In genomic region chr13:110506859-110507566, GRCh38 we compare ENCODE assay signal across 11 cellular contexts. TPM values are rescaled to one million over a fixed set of nuclear protein-coding genes. Genes with fewer than 3 reads are reported as not detected.
DNase-seq lines count a peak whose midpoint lies in the region; ATAC-seq and TF ChIP-seq lines count a peak whose summit lies in the region.
"Had no signal": no experiment of that assay in that cellular context is flagged by ENCODE, and none has a peak within 500 bp of the region (broad histone marks: within the 10 kb centered on the region; RNA-seq: fewer than 3 reads in every experiment).

No MANE protein-coding gene starts in this region.

- H3K4me3 ChIP-seq in adrenal gland (no peak overlapping the region), heart right ventricle (no peak overlapping the region), brain microvascular endothelial cell (ENCODE audit: low read depth, low read length) (no peak overlapping the region)

- TF ChIP-seq CTCF in adrenal gland (IDR thresholded peaks at IDR 0.05) = no peak
- no peak for TF ChIP-seq CTCF in heart right ventricle (IDR thresholded peaks at IDR 0.05)
- no peak for TF ChIP-seq CTCF in brain microvascular endothelial cell (IDR thresholded peaks at IDR 0.05; ENCODE audit: low read depth, low read length, missing control alignments)

- in situ Hi-C loops in brain microvascular endothelial cell (cut with HindIII; ENCODE audit: low pct_ligation_motif_present, low sequenced_read_pairs) = no loop called here

- no peaks in the 10 kb centered on the region for H3K27me3 ChIP-seq in adrenal gland
- H3K27me3 ChIP-seq in heart right ventricle = no peaks in the 10 kb centered on the region
- no peaks in the 10 kb centered on the region for H3K27me3 ChIP-seq in brain microvascular endothelial cell (replicated peaks)

- H3K36me3 ChIP-seq in adrenal gland (replicated peaks in 1 of 2) (peaks cover 0 to 14% of the 10 kb centered on the region in 2 donors), heart right ventricle (peaks cover 0 to 100% (median 47%) of the 10 kb centered on the region in 9 donors), brain microvascular endothelial cell (replicated peaks) (peaks cover 89% of the 10 kb centered on the region)

- WGBS in adrenal gland, 4 donors = 38 to 48% (median 40%) methylated on average over 17 of the region's 17 CpGs
- 38 to 46% methylated on average over 17 of the region's 17 CpGs for WGBS in heart right ventricle, 2 donors

- H3K4me1 ChIP-seq in adrenal gland (replicated peaks in 1 of 2) = peaks cover 18 to 36% of the 10 kb centered on the region in 2 donors
- peaks cover 9 to 67% (median 39%) of the 10 kb centered on the region in 9 donors for H3K4me1 ChIP-seq in heart right ventricle

- peak; percentile 61 to 86 (median 78) for ATAC-seq in heart right ventricle

- DNase-seq in DMS79 (lab: John Stamatoyannopoulos, UW) (peak; percentile 81), adrenal gland (peak in 6 of 7 donors; percentile 67 to 92 (median 77)), heart right ventricle (peak; percentile 71 to 86), renal cortical epithelial cell (ENCODE audit: low read depth) (peak; percentile 74), brain microvascular endothelial cell (no peak), pons (ENCODE audit: low spot score) (no peak)
- no peak for DNase-seq in stimulated activated naive CD4-positive, alpha-beta T cell (lab: John Stamatoyannopoulos, UW)
- no peak for DNase-seq in activated naive CD4-positive, alpha-beta T cell treated with anti-CD3 and anti-CD28 coated beads, Interleukin-2, amount 50 U/mL, for 16 hours
- DNase-seq: activated gamma-delta T cell, hippocampal formation, NCI-H2081 treated with DMSO at 0.1 percent for 48 hours had no signal

- no peaks in the 10 kb centered on the region for H3K9me3 ChIP-seq in adrenal gland (replicated peaks in 1 of 3)
- no peaks in the 10 kb centered on the region for H3K9me3 ChIP-seq in heart right ventricle

- intact Hi-C loops in adrenal gland (cut with DNase I) (no loop called here), heart right ventricle (cut with DNase I) (loop anchor here in 5 of 10 donors (2.0 to 10.0 kb wide), 4 partner anchors 20 to 58 kb away; partner anchors contain the start of gene RAB20 (in 4 of the 5))

- H3K27ac ChIP-seq in adrenal gland = peak overlapping the region in 4 of 5 donors; percentile 6 to 71 (median 42)
- H3K27ac ChIP-seq in heart right ventricle = peak overlapping the region; percentile 56 to 96 (median 83)
- H3K27ac ChIP-seq in brain microvascular endothelial cell = no peak overlapping the region

- TF ChIP-seq POLR2A in adrenal gland (IDR thresholded peaks at IDR 0.05) = no peak

RNA-seq across cellular contexts. Expression of gene RAB20, which starts 54.5 kb away (rescaled TPM):
- total RNA-seq in adrenal gland (100 to 1,000 TPM in 1 of 8 donors, 10 to 100 TPM in 7; 30.8 to 259 (median 46.1) TPM), heart right ventricle (10 to 100 TPM in 9 of 10 donors, 1 to 10 TPM in 1; 9.4 to 40.8 (median 12.5) TPM), renal cortical epithelial cell (13.9 and 17.7 TPM in 2 replicates)
- polyA plus RNA-seq in adrenal gland (10 to 100 TPM; 15.0 to 20.6 (median 20.5) TPM), heart right ventricle (10 to 100 TPM in 1 of 2 donors, 1 to 10 TPM in 1; 5.4 to 15.3 TPM)

Comparison
In these comparisons a context has a peak if more than half of its experiments do, and no peak if none do; other contexts are left out.
1. DNase-seq: peak in DMS79 (single experiment), adrenal gland (6 of 7), heart right ventricle (2 of 2) and renal cortical epithelial cell (single experiment); none in brain microvascular endothelial cell (single experiment), stimulated activated naive CD4-positive, alpha-beta T cell (0 of 6), pons (single experiment) and activated naive CD4-positive, alpha-beta T cell treated with anti-CD3 and anti-CD28 coated beads, Interleukin-2, amount 50 U/mL, for 16 hours (single experiment).